ENCODE assay signal across 17 cellular contexts in the genomic region with DNA sequence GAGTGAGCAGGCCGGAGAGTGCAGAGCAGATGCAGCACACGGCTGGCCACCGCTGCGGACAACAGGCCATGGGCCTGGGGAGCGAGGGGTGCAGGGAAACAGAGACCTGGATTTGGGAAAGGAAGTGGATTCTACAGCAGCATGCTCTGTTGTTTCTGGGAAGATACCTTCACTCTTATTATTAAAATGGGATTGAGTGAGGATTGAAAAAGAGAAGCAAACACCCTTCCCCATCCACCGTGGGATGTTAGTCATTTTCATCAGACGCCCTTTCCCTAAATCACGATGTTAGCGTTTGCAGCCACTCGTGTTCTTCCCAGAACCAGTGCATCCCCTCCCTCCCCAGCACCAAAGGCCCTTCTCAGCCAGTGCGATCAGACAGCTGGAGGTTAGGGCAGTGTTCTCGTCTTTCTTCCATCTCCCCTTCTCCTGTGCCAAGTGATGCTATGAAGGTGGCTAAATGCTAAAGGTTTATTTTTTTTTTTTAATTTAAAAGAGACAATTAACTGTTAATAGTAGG.
A peak's percentile ranks its signal among the peaks of the same experiment; 100 is the strongest.
DNase-seq lines count a peak whose midpoint lies in the region; ATAC-seq and TF ChIP-seq lines count a peak whose summit lies in the region.
"Had no signal": no experiment of that assay in that cellular context is flagged by ENCODE, and none has a peak within 500 bp of the region (broad histone marks: within the 10 kb centered on the region; RNA-seq: fewer than 3 reads in every experiment).

No MANE protein-coding gene starts in this region.

- H3K9me3 Mint-ChIP-seq in CD4-positive, CD25-positive, alpha-beta regulatory T cell: no peaks in the 10 kb centered on the region
- H3K9me3 Mint-ChIP-seq in CD4-positive, alpha-beta T cell: no peaks in the 10 kb centered on the region
- peaks cover 2% of the 10 kb centered on the region for H3K9me3 Mint-ChIP-seq in neural progenitor cell
- H3K9me3 Mint-ChIP-seq: GM23338; stimulated activated memory B cell treated with anti-CD40 and anti-IgM and Interleukin-4, amounts not matched to agents 10 μg/mL and 1 μg/mL and 100 μg/mL, for 72 hours had no signal

- no peak for TF ChIP-seq CTCF in CD4-positive, alpha-beta T cell (IDR thresholded peaks at IDR 0.05)
- TF ChIP-seq CTCF in esophagus squamous epithelium (IDR thresholded peaks at IDR 0.05) (no peak), neural progenitor cell (IDR thresholded peaks at IDR 0.05) (no peak)

- H3K36me3 ChIP-seq in CD4-positive, CD25-positive, alpha-beta regulatory T cell (ENCODE audit: control insufficient read depth, insufficient read depth, low read length): peaks cover 4% of the 10 kb centered on the region
- H3K36me3 ChIP-seq in esophagus squamous epithelium (peaks cover 0 to 13% (median 0%) of the 10 kb centered on the region in 3 donors), neural progenitor cell (no peaks in the 10 kb centered on the region)
- H3K36me3 ChIP-seq: ovary, tibial nerve had no signal

- H3K36me3 Mint-ChIP-seq in CD4-positive, CD25-positive, alpha-beta regulatory T cell: peaks cover 15% of the 10 kb centered on the region
- peaks cover 46% of the 10 kb centered on the region for H3K36me3 Mint-ChIP-seq in CD4-positive, alpha-beta T cell (ENCODE audit: low read depth)
- peaks cover 18% of the 10 kb centered on the region for H3K36me3 Mint-ChIP-seq in neural progenitor cell

- no peaks in the 10 kb centered on the region for H3K27me3 Mint-ChIP-seq in CD4-positive, CD25-positive, alpha-beta regulatory T cell
- no peaks in the 10 kb centered on the region for H3K27me3 Mint-ChIP-seq in CD4-positive, alpha-beta T cell
- H3K27me3 Mint-ChIP-seq in neural progenitor cell (ENCODE audit: insufficient read depth, low read depth): no peaks in the 10 kb centered on the region
- H3K27me3 Mint-ChIP-seq: dendritic cell treated with granulocyte-macrophage colony-stimulating factor and Interleukin-4, amounts not matched to agents 40 ng/mL and 50 ng/mL, for 4 days; stimulated activated memory B cell treated with anti-CD40 and anti-IgM and Interleukin-4, amounts not matched to agents 10 μg/mL and 1 μg/mL and 100 μg/mL, for 72 hours had no signal

- DNase-seq in CD4-positive, CD25-positive, alpha-beta regulatory T cell: no peak
- DNase-seq in CD4-positive, alpha-beta T cell: peak in 1 of 10 experiments; percentile 12
- DNase-seq in esophagus squamous epithelium (lab: John Stamatoyannopoulos, UW): no peak
- DNase-seq in neural progenitor cell (ENCODE audit: low spot score): no peak
- no peak for DNase-seq in MV-4-11 (lab: John Stamatoyannopoulos, UW)
- no peak for DNase-seq in HuH-7.5 (ENCODE audit: low spot score)
- DNase-seq: activated CD4-positive, alpha-beta T cell treated with anti-CD3 and anti-CD28 coated beads, Interleukin-2, amount 50 U/mL, for 48 hours; AML-193; amniotic stem cell; COR-L47 had no signal

- POLR2A ChIA-PET in CD4-positive, alpha-beta T cell (lab: Charles Lee): no interaction called here

- H3K27me3 ChIP-seq in CD4-positive, CD25-positive, alpha-beta regulatory T cell (ENCODE audit: control insufficient read depth, insufficient read depth, low read length): no peaks in the 10 kb centered on the region
- H3K27me3 ChIP-seq in CD4-positive, alpha-beta T cell (ENCODE audit: control insufficient read depth, insufficient read depth, low read length): no peaks in the 10 kb centered on the region
- H3K27me3 ChIP-seq in esophagus squamous epithelium (no peaks in the 10 kb centered on the region), neural progenitor cell (no peaks in the 10 kb centered on the region)
- H3K27me3 ChIP-seq: ovary, tibial nerve had no signal

- H3K9me3 ChIP-seq in CD4-positive, CD25-positive, alpha-beta regulatory T cell (ENCODE audit: control insufficient read depth in 2 of 2, low read length in 2 of 2): no peaks in the 10 kb centered on the region
- H3K9me3 ChIP-seq in CD4-positive, alpha-beta T cell (ENCODE audit: control insufficient read depth, low read length): no peaks in the 10 kb centered on the region
- H3K9me3 ChIP-seq in esophagus squamous epithelium (no peaks in the 10 kb centered on the region), neural progenitor cell (ENCODE audit: low read depth) (no peaks in the 10 kb centered on the region)
- H3K9me3 ChIP-seq: ovary, tibial nerve had no signal

- no peak overlapping the region for H3K4me2 ChIP-seq in neural progenitor cell
- H3K4me2 ChIP-seq: GM23338 had no signal

- no peak for TF ChIP-seq POLR2A in esophagus squamous epithelium (IDR thresholded peaks at IDR 0.05)

- WGBS in esophagus squamous epithelium, 2 donors: 86 to 88% methylated on average over 12 of the region's 12 CpGs

- H2AFZ ChIP-seq in neural progenitor cell (replicated peaks): no peak overlapping the region
- H2AFZ ChIP-seq: GM23338 had no signal

- CTCF ChIA-PET in CD4-positive, alpha-beta T cell (lab: Charles Lee): no interaction called here

- no peak overlapping the region for H3K4me3 Mint-ChIP-seq in CD4-positive, CD25-positive, alpha-beta regulatory T cell
- H3K4me3 Mint-ChIP-seq in CD4-positive, alpha-beta T cell: no peak overlapping the region
- H3K4me3 Mint-ChIP-seq in neural progenitor cell: no peak overlapping the region
- H3K4me3 Mint-ChIP-seq: dendritic cell treated with granulocyte-macrophage colony-stimulating factor and Interleukin-4, amounts not matched to agents 40 ng/mL and 50 ng/mL, for 4 days; GM23338; stimulated activated memory B cell treated with anti-CD40 and anti-IgM and Interleukin-4, amounts not matched to agents 10 μg/mL and 1 μg/mL and 100 μg/mL, for 72 hours had no signal

- H4K20me1 ChIP-seq in neural progenitor cell (ENCODE audit: low read depth): no peaks in the 10 kb centered on the region

- peak overlapping the region in 2 of 3 donors; percentile 32 to 62 for H3K27ac Mint-ChIP-seq in CD4-positive, CD25-positive, alpha-beta regulatory T cell
- peak overlapping the region; percentile 39 for H3K27ac Mint-ChIP-seq in CD4-positive, alpha-beta T cell
- peak overlapping the region; percentile 84 for H3K27ac Mint-ChIP-seq in neural progenitor cell
- H3K27ac Mint-ChIP-seq: dendritic cell treated with granulocyte-macrophage colony-stimulating factor and Interleukin-4, amounts not matched to agents 40 ng/mL and 50 ng/mL, for 4 days; GM23338; stimulated activated memory B cell treated with anti-CD40 and anti-IgM and Interleukin-4, amounts not matched to agents 10 μg/mL and 1 μg/mL and 100 μg/mL, for 72 hours had no signal

- H3K79me2 ChIP-seq in neural progenitor cell (ENCODE audit: low read depth): no peaks in the 10 kb centered on the region

- H3K4me1 ChIP-seq in CD4-positive, CD25-positive, alpha-beta regulatory T cell (ENCODE audit: control insufficient read depth, insufficient read depth, low read length, poor library complexity, severe bottlenecking): peaks cover 24% of the 10 kb centered on the region
- H3K4me1 ChIP-seq in esophagus squamous epithelium (peaks cover 8 to 58% (median 44%) of the 10 kb centered on the region in 3 donors), neural progenitor cell (peaks cover 9% of the 10 kb centered on the region)

- H3F3A ChIP-seq in neural progenitor cell (ENCODE audit: low read depth): no peaks in the 10 kb centered on the region

- no peak overlapping the region for H3K9ac ChIP-seq in neural progenitor cell

- intact Hi-C loops in CD4-positive, alpha-beta T cell (cut with DNase I, micrococcal nuclease): no loop called here
- intact Hi-C loops in esophagus squamous epithelium (cut with DNase I): no loop called here

- no peak for ATAC-seq in CD4-positive, CD25-positive, alpha-beta regulatory T cell (ENCODE audit: low read depth in 2 of 2)
- no peak for ATAC-seq in CD4-positive, alpha-beta T cell (ENCODE audit: poor library complexity)
- no peak for ATAC-seq in HG02973 (IDR thresholded peaks at IDR 0.05; ENCODE audit: unreplicated experiment)
- ATAC-seq: GM23338; sciatic nerve; stimulated activated memory B cell treated with anti-CD40 and anti-IgM and Interleukin-4, amounts not matched to agents 10 μg/mL and 1 μg/mL and 100 μg/mL, for 72 hours had no signal

- H3K4me3 ChIP-seq in CD4-positive, CD25-positive, alpha-beta regulatory T cell (ENCODE audit: low read depth, low read length): no peak overlapping the region
- H3K4me3 ChIP-seq in esophagus squamous epithelium: no peak overlapping the region
- H3K4me3 ChIP-seq in neural progenitor cell: no peak overlapping the region
- H3K4me3 ChIP-seq: GM23338, ovary, tibial nerve had no signal

- peaks cover 11 to 35% (median 25%) of the 10 kb centered on the region in 4 donors for H3K4me1 Mint-ChIP-seq in CD4-positive, CD25-positive, alpha-beta regulatory T cell
- peaks cover 47% of the 10 kb centered on the region for H3K4me1 Mint-ChIP-seq in CD4-positive, alpha-beta T cell (ENCODE audit: low read depth)
- peaks cover 32% of the 10 kb centered on the region for H3K4me1 Mint-ChIP-seq in neural progenitor cell

- no peak overlapping the region for H3K27ac ChIP-seq in CD4-positive, CD25-positive, alpha-beta regulatory T cell (ENCODE audit: insufficient read depth, low read length, poor library complexity, severe bottlenecking)
- no peak overlapping the region for H3K27ac ChIP-seq in CD4-positive, alpha-beta T cell (ENCODE audit: low read depth, low read length)
- peak overlapping the region in 3 of 4 donors; percentile 29 to 84 (median 70) for H3K27ac ChIP-seq in esophagus squamous epithelium
- no peak overlapping the region for H3K27ac ChIP-seq in neural progenitor cell

Comparison
In these comparisons a context has a peak if more than half of its experiments do, and no peak if none do; other contexts are left out.
1. H3K27ac ChIP-seq: peak in esophagus squamous epithelium (3 of 4); none in CD4-positive, CD25-positive, alpha-beta regulatory T cell (single experiment), CD4-positive, alpha-beta T cell (single experiment) and neural progenitor cell (single experiment).
2. Peak in every context shown above with its lines, with median percentiles within 50 percentile points of each other: H3K27ac Mint-ChIP-seq.